Comparison of ENCODE assay signal across 19 cellular contexts in the genomic region with DNA sequence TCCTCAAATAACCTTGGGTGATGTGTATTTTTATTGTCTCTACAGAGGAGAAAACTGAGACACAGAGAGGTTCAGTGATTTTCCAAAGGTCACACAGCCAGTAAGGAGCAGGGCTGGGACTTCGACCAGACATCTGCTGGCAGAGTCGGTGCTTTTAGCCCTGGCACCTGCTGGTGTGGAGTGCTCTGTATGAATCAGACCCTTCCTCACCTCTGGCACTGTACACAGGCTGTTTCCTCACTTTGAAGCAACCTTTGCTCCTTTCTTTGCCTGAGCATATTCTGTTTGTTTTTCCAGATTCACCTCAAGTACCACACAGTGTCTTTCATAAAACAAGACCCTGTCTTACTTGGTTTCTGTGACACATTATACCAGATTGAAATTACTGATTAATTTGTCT.
"Had no signal": no experiment of that assay in that cellular context is flagged by ENCODE, and none has a peak within 500 bp of the region (broad histone marks: within the 10 kb centered on the region; RNA-seq: fewer than 3 reads in every experiment).

No MANE protein-coding gene starts in this region.

- H3K27me3 ChIP-seq: foreskin keratinocyte, neural progenitor cell, ovary, suprapubic skin, thyroid gland, upper lobe of right lung, vagina had no signal

- H3K27ac ChIP-seq: foreskin keratinocyte, neural progenitor cell, ovary, prostate gland, suprapubic skin, thyroid gland, upper lobe of right lung, vagina had no signal

- H3K36me3 ChIP-seq: neural progenitor cell, ovary, prostate gland, suprapubic skin, thyroid gland, upper lobe of right lung, vagina had no signal

- H3K4me3 ChIP-seq: neural progenitor cell, ovary, prostate gland, suprapubic skin, thyroid gland, upper lobe of right lung, vagina had no signal

- H3K27ac Mint-ChIP-seq: natural killer cell treated with Interleukin-12 subunit alpha and Interleukin-12 subunit beta and Interleukin-15 and Interleukin-18, amount 100 ng/mL, for 72 hours; neural progenitor cell had no signal

- ATAC-seq: foreskin keratinocyte; left lobe of liver; natural killer cell treated with Interleukin-12 subunit alpha and Interleukin-12 subunit beta and Interleukin-15 and Interleukin-18, amount 100 ng/mL, for 72 hours; sciatic nerve; stimulated activated naive CD8-positive, alpha-beta T cell treated with anti-CD3 and anti-CD28 coated beads, Interleukin-15, Interleukin-2, amounts not matched to agents 100 U/mL and 50 U/mL, for 24 hours; upper lobe of right lung had no signal

- H3K36me3 Mint-ChIP-seq: natural killer cell treated with Interleukin-12 subunit alpha and Interleukin-12 subunit beta and Interleukin-15 and Interleukin-18, amount 100 ng/mL, for 72 hours; neural progenitor cell had no signal

- H3K4me3 Mint-ChIP-seq: natural killer cell treated with Interleukin-12 subunit alpha and Interleukin-12 subunit beta and Interleukin-15 and Interleukin-18, amount 100 ng/mL, for 72 hours; neural progenitor cell had no signal

- H3K9me3 Mint-ChIP-seq: natural killer cell treated with Interleukin-12 subunit alpha and Interleukin-12 subunit beta and Interleukin-15 and Interleukin-18, amount 100 ng/mL, for 72 hours; neural progenitor cell had no signal

- H3K4me1 ChIP-seq: foreskin keratinocyte, neural progenitor cell, prostate gland, suprapubic skin, upper lobe of right lung, vagina had no signal

- H3K9me3 ChIP-seq: ovary, prostate gland, suprapubic skin, thyroid gland, upper lobe of right lung, vagina had no signal

- DNase-seq: cerebellar nuclear complex; dermis blood vessel endothelial cell; foreskin keratinocyte; head of caudate nucleus; hippocampal formation; mammary epithelial cell; nucleus accumbens; ovary; retina; stimulated activated naive CD8-positive, alpha-beta T cell treated with anti-CD3 and anti-CD28 coated beads, Interleukin-15, Interleukin-2, amounts not matched to agents 100 U/mL and 50 U/mL, for 24 hours; thyroid gland; upper lobe of right lung had no signal
